In genomic region chr11:128728767-128729587, GRCh38 we compare ENCODE assay signal across 13 cellular contexts. TPM values are rescaled to one million over a fixed set of nuclear protein-coding genes. Genes with fewer than 3 reads are reported as not detected.
A peak's percentile ranks its signal among the peaks of the same experiment; 100 is the strongest.
DNase-seq lines count a peak whose midpoint lies in the region; TF ChIP-seq lines count a peak whose summit lies in the region.
"Had no signal": no experiment of that assay in that cellular context is flagged by ENCODE, and none has a peak within 500 bp of the region (broad histone marks: within the 10 kb centered on the region; RNA-seq: fewer than 3 reads in every experiment).

No MANE protein-coding gene starts in this region.

- H3K27me3 ChIP-seq in mammary epithelial cell (ENCODE audit: insufficient read depth, low read length), result no peaks in the 10 kb centered on the region
- no peaks in the 10 kb centered on the region for H3K27me3 ChIP-seq in tibial artery

- TF ChIP-seq CTCF in mammary epithelial cell (conservative IDR thresholded peaks at IDR 0.05 in 1 of 2, IDR thresholded peaks at IDR 0.05 in 1 of 2; ENCODE audit: extremely low read depth in 1 of 2, insufficient read depth in 1 of 2, low read depth in 1 of 2, low read length in 2 of 2), result no peak
- TF ChIP-seq CTCF in tibial artery (IDR thresholded peaks at IDR 0.05), result no peak

- no peak overlapping the region for H2AFZ ChIP-seq in mammary epithelial cell (ENCODE audit: low read depth, low read length)

- dilution Hi-C loops in mammary epithelial cell (cut with HindIII; ENCODE audit: low sequenced_read_pairs), result loop anchor here (5.0 kb wide), 1 partner anchor 42 kb away; no protein-coding TSS in a partner anchor

- no peaks in the 10 kb centered on the region for H3K9me3 Mint-ChIP-seq in activated T-cell treated with anti-CD3 and anti-CD28 coated beads, Interleukin-2, amount 50 U/mL, for 24 hours

- 48% methylated on average over 13 of the region's 13 CpGs for WGBS in mammary epithelial cell (ENCODE audit: low coverage, missing lambda C conversion rate)

- peak overlapping the region; percentile 57 for H3K4me3 Mint-ChIP-seq in activated T-cell treated with anti-CD3 and anti-CD28 coated beads, Interleukin-2, amount 50 U/mL, for 24 hours

- H3K27ac ChIP-seq in mammary epithelial cell (ENCODE audit: insufficient read depth, low read depth, low read length) (no peak overlapping the region), tibial artery (no peak overlapping the region)
- H3K27ac ChIP-seq: KMS-11 had no signal

- no peak overlapping the region for H3K9ac ChIP-seq in mammary epithelial cell (ENCODE audit: insufficient read depth, low read length)
- H3K9ac ChIP-seq: KMS-11 had no signal

- DNase-seq in activated T-cell treated with anti-CD3 and anti-CD28 coated beads, Interleukin-2, amount 50 U/mL, for 24 hours, result no peak
- DNase-seq in activated T-cell treated with anti-CD3 and anti-CD28 coated beads, Interleukin-2, amount 50 U/mL, for 1 hour, result no peak
- DNase-seq in NOMO-1 treated with dmso at 0.1 percent for 144 hours (lab: John Stamatoyannopoulos, UW; ENCODE audit: unreplicated experiment) (peak; percentile 59), dermis blood vessel endothelial cell (peak; percentile 81), pulmonary artery endothelial cell (ENCODE audit: low read depth, low spot score) (peak; percentile 54), mammary epithelial cell (no peak), midbrain (lab: John Stamatoyannopoulos, UW) (no peak), tibial artery (no peak)
- DNase-seq: foreskin fibroblast, GOT3, left colon, NCI-H446 had no signal

- BruUV-seq in mammary epithelial cell (replicated peaks; lab: Mats Ljungman, UMichigan), result no TSS peak

- H3K4me1 Mint-ChIP-seq in activated T-cell treated with anti-CD3 and anti-CD28 coated beads, Interleukin-2, amount 50 U/mL, for 24 hours (ENCODE audit: low read depth), result peaks cover 99% of the 10 kb centered on the region

- in situ Hi-C loops in mammary epithelial cell (cut with MboI; ENCODE audit: low sequenced_read_pairs in 2 of 2), result no loop called here

- H4K20me1 ChIP-seq in mammary epithelial cell (ENCODE audit: insufficient read depth, low read length), result no peaks in the 10 kb centered on the region

- CTCF ChIA-PET in mammary epithelial cell (lab: Charles Lee; ENCODE audit: low non-redundant PET), result interaction anchor here (0.5 kb wide), 1 partner anchor 11 kb away, joined by 3 read pairs; no protein-coding TSS in a partner anchor

- H3K9me3 ChIP-seq in mammary epithelial cell (replicated peaks; ENCODE audit: insufficient read depth, low read length) (no peaks in the 10 kb centered on the region), tibial artery (no peaks in the 10 kb centered on the region)

- peak overlapping the region; percentile 79 for H3K27ac Mint-ChIP-seq in activated T-cell treated with anti-CD3 and anti-CD28 coated beads, Interleukin-2, amount 50 U/mL, for 24 hours

- H3K36me3 Mint-ChIP-seq in activated T-cell treated with anti-CD3 and anti-CD28 coated beads, Interleukin-2, amount 50 U/mL, for 24 hours (ENCODE audit: low read depth), result peaks cover 18% of the 10 kb centered on the region

- no peaks in the 10 kb centered on the region for H3K79me2 ChIP-seq in mammary epithelial cell (ENCODE audit: insufficient read depth, low read length)

- H3K4me1 ChIP-seq in mammary epithelial cell (ENCODE audit: insufficient read depth, low read length) (no peaks in the 10 kb centered on the region), tibial artery (peaks cover 0 to 5% (median 0%) of the 10 kb centered on the region in 4 donors)

- H3K36me3 ChIP-seq in mammary epithelial cell (ENCODE audit: insufficient read depth, low read length) (no peaks in the 10 kb centered on the region), tibial artery (no peaks in the 10 kb centered on the region)

- no peak overlapping the region for H3K4me3 ChIP-seq in mammary epithelial cell (replicated peaks in 1 of 3; ENCODE audit: insufficient read depth in 1 of 3, low read depth in 2 of 3, low read length in 3 of 3)
- no peak overlapping the region for H3K4me3 ChIP-seq in tibial artery

- no peaks in the 10 kb centered on the region for H3K27me3 Mint-ChIP-seq in activated T-cell treated with anti-CD3 and anti-CD28 coated beads, Interleukin-2, amount 50 U/mL, for 24 hours

- H3K4me2 ChIP-seq in mammary epithelial cell (ENCODE audit: insufficient read depth, low read depth, low read length), result no peak overlapping the region
- H3K4me2 ChIP-seq: KMS-11 had no signal

- intact Hi-C loops in mammary epithelial cell (cut with micrococcal nuclease), result no loop called here
- intact Hi-C loops in tibial artery (cut with DNase I; ENCODE audit: low total_unique reads), result no loop called here

RNA-seq across cellular contexts. Expression of gene FLI1, which starts 35.1 kb away (rescaled TPM):
- total RNA-seq in dermis blood vessel endothelial cell (210 and 251 TPM in 2 replicates), pulmonary artery endothelial cell (111 and 177 TPM in 2 replicates), mammary epithelial cell (1 to 10 TPM in 1 of 2 donors, under 1 TPM in 1; 0.67 to 1.6 TPM)
- 7.1 TPM for polyA plus RNA-seq in mammary epithelial cell
- 40.9 TPM for polyA minus RNA-seq in mammary epithelial cell

Comparison
In these comparisons a context has a peak if more than half of its experiments do, and no peak if none do; other contexts are left out.
1. DNase-seq: peak in NOMO-1 treated with dmso at 0.1 percent for 144 hours (single experiment), dermis blood vessel endothelial cell (single experiment) and pulmonary artery endothelial cell (single experiment); none in activated T-cell treated with anti-CD3 and anti-CD28 coated beads, Interleukin-2, amount 50 U/mL, for 24 hours (single experiment), activated T-cell treated with anti-CD3 and anti-CD28 coated beads, Interleukin-2, amount 50 U/mL, for 1 hour (single experiment), mammary epithelial cell (single experiment), midbrain (single experiment) and tibial artery (0 of 2).
2. RNA of gene FLI1, which starts 35.1 kb away (total RNA-seq): 210 to 251 TPM in dermis blood vessel endothelial cell and 111 to 177 TPM in pulmonary artery endothelial cell; 0.67 to 1.6 TPM in mammary epithelial cell; every median in the first group is over 10 times any median in the second.